In the genomic region with DNA sequence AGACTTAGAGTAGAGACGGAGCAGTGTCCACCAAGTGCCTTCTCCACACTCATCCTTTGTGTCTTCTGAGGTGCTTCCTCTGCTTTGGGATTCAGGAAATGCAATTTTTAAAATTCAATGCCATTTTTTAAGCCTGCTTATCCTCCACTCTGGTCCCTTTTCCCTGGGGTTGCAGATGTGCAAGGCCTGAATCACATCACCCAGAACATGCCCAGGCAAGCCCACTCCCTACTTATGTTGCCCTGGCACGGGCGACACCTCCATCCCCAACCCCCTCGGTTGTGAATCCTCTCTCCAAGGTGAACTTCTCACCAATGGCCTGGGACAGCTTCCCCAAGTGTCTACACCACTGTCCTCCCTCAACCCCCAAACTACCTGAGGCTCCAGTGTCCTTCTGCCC, we compare ENCODE assay signal across 2 cellular contexts.
TF ChIP-seq lines count a peak whose summit lies in the region.

No MANE protein-coding gene starts in this region.

TF ChIP-seq in IMR-90, 13 proteins besides CTCF, POLR2A, EP300 and RAD21:
- TF ChIP-seq MXI1 (IDR thresholded peaks at IDR 0.05; ENCODE audit: borderline replicate concordance, low read depth, low read length) (no peak), SMC3 (IDR thresholded peaks at IDR 0.05; ENCODE audit: low read depth, low read length) (no peak), RCOR1 (IDR thresholded peaks at IDR 0.05; ENCODE audit: insufficient replicate concordance, low read length) (no peak), CHD1 (IDR thresholded peaks at IDR 0.05; ENCODE audit: low read depth, low read length) (no peak), NFE2L2 (IDR thresholded peaks at IDR 0.05; ENCODE audit: low read depth, low read length) (no peak), RFX5 (IDR thresholded peaks at IDR 0.05; ENCODE audit: low read depth, low read length) (no peak)
- TF ChIP-seq, protein P1, sequence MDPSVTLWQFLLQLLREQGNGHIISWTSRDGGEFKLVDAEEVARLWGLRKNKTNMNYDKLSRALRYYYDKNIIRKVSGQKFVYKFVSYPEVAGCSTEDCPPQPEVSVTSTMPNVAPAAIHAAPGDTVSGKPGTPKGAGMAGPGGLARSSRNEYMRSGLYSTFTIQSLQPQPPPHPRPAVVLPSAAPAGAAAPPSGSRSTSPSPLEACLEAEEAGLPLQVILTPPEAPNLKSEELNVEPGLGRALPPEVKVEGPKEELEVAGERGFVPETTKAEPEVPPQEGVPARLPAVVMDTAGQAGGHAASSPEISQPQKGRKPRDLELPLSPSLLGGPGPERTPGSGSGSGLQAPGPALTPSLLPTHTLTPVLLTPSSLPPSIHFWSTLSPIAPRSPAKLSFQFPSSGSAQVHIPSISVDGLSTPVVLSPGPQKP (IDR thresholded peaks at IDR 0.05; ENCODE audit: borderline replicate concordance, low read depth, low read length) = no peak
- TF ChIP-seq, protein P2, sequence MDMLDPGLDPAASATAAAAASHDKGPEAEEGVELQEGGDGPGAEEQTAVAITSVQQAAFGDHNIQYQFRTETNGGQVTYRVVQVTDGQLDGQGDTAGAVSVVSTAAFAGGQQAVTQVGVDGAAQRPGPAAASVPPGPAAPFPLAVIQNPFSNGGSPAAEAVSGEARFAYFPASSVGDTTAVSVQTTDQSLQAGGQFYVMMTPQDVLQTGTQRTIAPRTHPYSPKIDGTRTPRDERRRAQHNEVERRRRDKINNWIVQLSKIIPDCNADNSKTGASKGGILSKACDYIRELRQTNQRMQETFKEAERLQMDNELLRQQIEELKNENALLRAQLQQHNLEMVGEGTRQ (IDR thresholded peaks at IDR 0.05; ENCODE audit: low read depth, low read length) = no peak

TF ChIP-seq in H1, 55 proteins besides CTCF, POLR2A, EP300 and RAD21:
- no peak for TF ChIP-seq SUZ12 (IDR thresholded peaks at IDR 0.05; ENCODE audit: low read length)
